14 cellular contexts compared by ENCODE assay signal in genomic region chr1:27138368-27138767, GRCh38. TPM values are rescaled to one million over a fixed set of nuclear protein-coding genes. Genes with fewer than 3 reads are reported as not detected.
A peak's percentile ranks its signal among the peaks of the same experiment; 100 is the strongest.
DNase-seq lines count a peak whose midpoint lies in the region; ATAC-seq and TF ChIP-seq lines count a peak whose summit lies in the region.
"Had no signal": no experiment of that assay in that cellular context is flagged by ENCODE, and none has a peak within 500 bp of the region (broad histone marks: within the 10 kb centered on the region; RNA-seq: fewer than 3 reads in every experiment).

No MANE protein-coding gene starts in this region.

- peaks cover 3% of the 10 kb centered on the region for H3K36me3 Mint-ChIP-seq in activated CD4-positive, alpha-beta T cell treated with anti-CD3 and anti-CD28 coated beads for 36 hours (ENCODE audit: low read depth)
- H3K36me3 Mint-ChIP-seq in activated naive CD8-positive, alpha-beta T cell treated with anti-CD3 and anti-CD28 coated beads, Interleukin-2, amount 10 ng/mL, durations not matched to agents 7 days and 5 days: peaks cover 11% of the 10 kb centered on the region
- H3K36me3 Mint-ChIP-seq in mesothelial cell of epicardium: no peaks in the 10 kb centered on the region
- peaks cover 21 to 24% of the 10 kb centered on the region in 2 donors for H3K36me3 Mint-ChIP-seq in stimulated activated naive B cell treated with anti-CD40 and anti-IgM and Interleukin-4, amounts not matched to agents 10 μg/mL and 1 μg/mL and 100 μg/mL, for 72 hours
- no peaks in the 10 kb centered on the region for H3K36me3 Mint-ChIP-seq in GM23338 (ENCODE audit: low read depth)
- H3K36me3 Mint-ChIP-seq: WTC11 had no signal

- peaks cover 41% of the 10 kb centered on the region for H3K79me2 ChIP-seq in GM23338 (replicated peaks; ENCODE audit: insufficient read depth)

- no peak for ATAC-seq in activated CD4-positive, alpha-beta T cell treated with anti-CD3 and anti-CD28 coated beads for 36 hours
- ATAC-seq in activated naive CD8-positive, alpha-beta T cell treated with anti-CD3 and anti-CD28 coated beads, Interleukin-2, amount 10 ng/mL, durations not matched to agents 7 days and 5 days (ENCODE audit: low read depth): no peak
- ATAC-seq in stimulated activated naive B cell treated with anti-CD40 and anti-IgM and Interleukin-4, amounts not matched to agents 10 μg/mL and 1 μg/mL and 100 μg/mL, for 72 hours (replicated peaks): no peak
- no peak for ATAC-seq in GM23338
- ATAC-seq: A549, WTC11 had no signal

- peaks cover 71% of the 10 kb centered on the region for H3K4me1 Mint-ChIP-seq in activated CD4-positive, alpha-beta T cell treated with anti-CD3 and anti-CD28 coated beads for 36 hours
- peaks cover 48% of the 10 kb centered on the region for H3K4me1 Mint-ChIP-seq in activated naive CD8-positive, alpha-beta T cell treated with anti-CD3 and anti-CD28 coated beads, Interleukin-2, amount 10 ng/mL, durations not matched to agents 7 days and 5 days
- H3K4me1 Mint-ChIP-seq in mesothelial cell of epicardium (peaks cover 51% of the 10 kb centered on the region), GM23338 (peaks cover 56% of the 10 kb centered on the region)
- peaks cover 61 to 78% of the 10 kb centered on the region in 2 donors for H3K4me1 Mint-ChIP-seq in stimulated activated naive B cell treated with anti-CD40 and anti-IgM and Interleukin-4, amounts not matched to agents 10 μg/mL and 1 μg/mL and 100 μg/mL, for 72 hours

- H2AFZ ChIP-seq in GM23338: no peak overlapping the region

- intact Hi-C loops in activated CD4-positive, alpha-beta T cell treated with anti-CD3 and anti-CD28 coated beads for 36 hours (cut with DNase I, micrococcal nuclease): no loop called here

- H3F3A ChIP-seq in GM23338 (replicated peaks; ENCODE audit: low read depth): no peaks in the 10 kb centered on the region; the same call in 1 of the 2 replicates

- CTCF ChIA-PET in activated CD4-positive, alpha-beta T cell treated with anti-CD3 and anti-CD28 coated beads for 36 hours (lab: Charles Lee): interaction anchor here (0.6 to 1.9 kb wide), 3 partner anchors 16 to 536 kb away, joined by 3 to 5 read pairs (median 3); partner anchors contain the start of gene SLC9A1

- no peak for DNase-seq in activated CD4-positive, alpha-beta T cell treated with anti-CD3 and anti-CD28 coated beads for 36 hours
- no peak for DNase-seq in activated CD4-positive, alpha-beta T cell treated with anti-CD3 and anti-CD28 coated beads for 48 hours
- DNase-seq in activated naive CD8-positive, alpha-beta T cell treated with anti-CD3 and anti-CD28 coated beads, Interleukin-2, amount 10 ng/mL, durations not matched to agents 7 days and 5 days: no peak
- DNase-seq in mesothelial cell of epicardium (ENCODE audit: low spot score in 2 of 2, unreplicated experiment in 2 of 2): no peak
- DNase-seq in stimulated activated naive B cell treated with anti-CD40 and anti-IgM and Interleukin-4, amounts not matched to agents 10 μg/mL and 1 μg/mL and 100 μg/mL, for 72 hours: no peak
- no peak for DNase-seq in COLO668 (lab: John Stamatoyannopoulos, UW; ENCODE audit: unreplicated experiment)
- no peak for DNase-seq in SJCRH30
- DNase-seq in GM23338 (ENCODE audit: low spot score): no peak
- DNase-seq: hypothalamus, mesendoderm, MG63, NCI-H510A had no signal

- TF ChIP-seq CTCF in mesothelial cell of epicardium (IDR thresholded peaks at IDR 0.05; ENCODE audit: unreplicated experiment): no peak
- no peak for TF ChIP-seq CTCF in GM23338 (conservative IDR thresholded peaks at IDR 0.05; ENCODE audit: low read depth in 2 of 2)

- H4K20me1 ChIP-seq in GM23338 (replicated peaks; ENCODE audit: insufficient read depth): peaks cover 2% of the 10 kb centered on the region; the same call in 1 of the 2 replicates

- H3K4me2 ChIP-seq in GM23338: no peak overlapping the region
- H3K4me2 ChIP-seq: A549 had no signal

- H3K27me3 ChIP-seq in SJCRH30: no peaks in the 10 kb centered on the region
- no peaks in the 10 kb centered on the region for H3K27me3 ChIP-seq in GM23338 (ENCODE audit: insufficient read depth)
- H3K27me3 ChIP-seq: MG63 had no signal

- H3K4me1 ChIP-seq in SJCRH30 (no peaks in the 10 kb centered on the region), GM23338 (ENCODE audit: insufficient read depth) (peaks cover 41% of the 10 kb centered on the region)

- H3K27ac Mint-ChIP-seq in activated CD4-positive, alpha-beta T cell treated with anti-CD3 and anti-CD28 coated beads for 36 hours: peak overlapping the region; percentile 96
- H3K27ac Mint-ChIP-seq in activated naive CD8-positive, alpha-beta T cell treated with anti-CD3 and anti-CD28 coated beads, Interleukin-2, amount 10 ng/mL, durations not matched to agents 7 days and 5 days: peak overlapping the region; percentile 100
- H3K27ac Mint-ChIP-seq in mesothelial cell of epicardium: peak overlapping the region; percentile 55
- H3K27ac Mint-ChIP-seq in stimulated activated naive B cell treated with anti-CD40 and anti-IgM and Interleukin-4, amounts not matched to agents 10 μg/mL and 1 μg/mL and 100 μg/mL, for 72 hours: peak overlapping the region; percentile 59
- H3K27ac Mint-ChIP-seq in GM23338: no peak overlapping the region; the same call in 1 of the 2 replicates

- H3K9me3 ChIP-seq in SJCRH30 (replicated peaks): no peaks in the 10 kb centered on the region
- H3K9me3 ChIP-seq: A549, MG63 had no signal

- H3K27ac ChIP-seq in SJCRH30: no peak overlapping the region
- no peak overlapping the region for H3K27ac ChIP-seq in GM23338 (ENCODE audit: low read depth)
- H3K27ac ChIP-seq: A549 had no signal

- no peak overlapping the region for H3K4me3 ChIP-seq in SJCRH30
- no peak overlapping the region for H3K4me3 ChIP-seq in GM23338
- H3K4me3 ChIP-seq: A549, MG63 had no signal

- H3K9me2 ChIP-seq in GM23338 (ENCODE audit: insufficient read depth): no peaks in the 10 kb centered on the region

- peak overlapping the region; percentile 16 for H3K4me3 Mint-ChIP-seq in activated CD4-positive, alpha-beta T cell treated with anti-CD3 and anti-CD28 coated beads for 36 hours
- H3K4me3 Mint-ChIP-seq in activated naive CD8-positive, alpha-beta T cell treated with anti-CD3 and anti-CD28 coated beads, Interleukin-2, amount 10 ng/mL, durations not matched to agents 7 days and 5 days: peak overlapping the region; percentile 92
- H3K4me3 Mint-ChIP-seq in mesothelial cell of epicardium: no peak overlapping the region
- peak overlapping the region in 1 of 2 donors; percentile 11 for H3K4me3 Mint-ChIP-seq in stimulated activated naive B cell treated with anti-CD40 and anti-IgM and Interleukin-4, amounts not matched to agents 10 μg/mL and 1 μg/mL and 100 μg/mL, for 72 hours
- no peak overlapping the region for H3K4me3 Mint-ChIP-seq in GM23338
- H3K4me3 Mint-ChIP-seq: WTC11 had no signal

- H3K36me3 ChIP-seq in SJCRH30 (no peaks in the 10 kb centered on the region; the same call in 1 of the 2 replicates), GM23338 (ENCODE audit: insufficient read depth) (0 out of 2 replicates have a peak, but pooled peaks cover 5% of the 10 kb centered on the region)
- H3K36me3 ChIP-seq: MG63 had no signal

- POLR2A ChIA-PET in activated CD4-positive, alpha-beta T cell treated with anti-CD3 and anti-CD28 coated beads for 36 hours (lab: Charles Lee): interaction anchor here (0.6 to 6.2 kb wide), 2 partner anchors 16 to 385 kb away, joined by 5 to 44 read pairs; partner anchors contain the start of gene SLC9A1
- POLR2A ChIA-PET in activated naive CD8-positive, alpha-beta T cell treated with anti-CD3 and anti-CD28 coated beads, Interleukin-2, amount 10 ng/mL, durations not matched to agents 7 days and 5 days (lab: Charles Lee): interaction anchor here (1.0 to 10.7 kb wide), 3 partner anchors 15 to 92 kb away, joined by 3 to 127 read pairs (median 35); partner anchors contain the start of gene SLC9A1

- no peaks in the 10 kb centered on the region for H3K27me3 Mint-ChIP-seq in activated CD4-positive, alpha-beta T cell treated with anti-CD3 and anti-CD28 coated beads for 36 hours
- no peaks in the 10 kb centered on the region for H3K27me3 Mint-ChIP-seq in activated naive CD8-positive, alpha-beta T cell treated with anti-CD3 and anti-CD28 coated beads, Interleukin-2, amount 10 ng/mL, durations not matched to agents 7 days and 5 days
- H3K27me3 Mint-ChIP-seq in mesothelial cell of epicardium (ENCODE audit: low read depth) (no peaks in the 10 kb centered on the region), GM23338 (ENCODE audit: insufficient read depth, low read depth, poor library complexity) (peaks cover 13% of the 10 kb centered on the region)
- no peaks in the 10 kb centered on the region for H3K27me3 Mint-ChIP-seq in stimulated activated naive B cell treated with anti-CD40 and anti-IgM and Interleukin-4, amounts not matched to agents 10 μg/mL and 1 μg/mL and 100 μg/mL, for 72 hours

- H3K9me3 Mint-ChIP-seq in activated CD4-positive, alpha-beta T cell treated with anti-CD3 and anti-CD28 coated beads for 36 hours (ENCODE audit: low read depth): no peaks in the 10 kb centered on the region
- H3K9me3 Mint-ChIP-seq in activated naive CD8-positive, alpha-beta T cell treated with anti-CD3 and anti-CD28 coated beads, Interleukin-2, amount 10 ng/mL, durations not matched to agents 7 days and 5 days: no peaks in the 10 kb centered on the region
- H3K9me3 Mint-ChIP-seq in mesothelial cell of epicardium: no peaks in the 10 kb centered on the region
- H3K9me3 Mint-ChIP-seq in stimulated activated naive B cell treated with anti-CD40 and anti-IgM and Interleukin-4, amounts not matched to agents 10 μg/mL and 1 μg/mL and 100 μg/mL, for 72 hours: no peaks in the 10 kb centered on the region
- H3K9me3 Mint-ChIP-seq in GM23338: no peaks in the 10 kb centered on the region; the same call in 2 of the 3 replicates
- H3K9me3 Mint-ChIP-seq: WTC11 had no signal

TF ChIP-seq in GM23338, 12 proteins besides CTCF, POLR2A, EP300 and RAD21 (continues in another document):
- TF ChIP-seq, protein P1, sequence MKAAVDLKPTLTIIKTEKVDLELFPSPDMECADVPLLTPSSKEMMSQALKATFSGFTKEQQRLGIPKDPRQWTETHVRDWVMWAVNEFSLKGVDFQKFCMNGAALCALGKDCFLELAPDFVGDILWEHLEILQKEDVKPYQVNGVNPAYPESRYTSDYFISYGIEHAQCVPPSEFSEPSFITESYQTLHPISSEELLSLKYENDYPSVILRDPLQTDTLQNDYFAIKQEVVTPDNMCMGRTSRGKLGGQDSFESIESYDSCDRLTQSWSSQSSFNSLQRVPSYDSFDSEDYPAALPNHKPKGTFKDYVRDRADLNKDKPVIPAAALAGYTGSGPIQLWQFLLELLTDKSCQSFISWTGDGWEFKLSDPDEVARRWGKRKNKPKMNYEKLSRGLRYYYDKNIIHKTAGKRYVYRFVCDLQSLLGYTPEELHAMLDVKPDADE (IDR thresholded peaks at IDR 0.05): no peak
- no peak for TF ChIP-seq EZH2 (IDR thresholded peaks at IDR 0.05; ENCODE audit: low read depth, unreplicated experiment)

RNA-seq across cellular contexts. Expression of gene SLC9A1, which starts 16.6 kb away (rescaled TPM):
- total RNA-seq in activated CD4-positive, alpha-beta T cell treated with anti-CD3 and anti-CD28 coated beads for 36 hours: 10 to 100 TPM; 15.6 to 20.4 TPM
- 10 to 100 TPM; 23.7 to 24.5 TPM for total RNA-seq in activated naive CD8-positive, alpha-beta T cell treated with anti-CD3 and anti-CD28 coated beads, Interleukin-2, amount 10 ng/mL, durations not matched to agents 7 days and 5 days
- 32.5 to 34.6 TPM (median 33.9 TPM) in 3 replicates for total RNA-seq in mesothelial cell of epicardium
- total RNA-seq in SJCRH30 (2014; rRNA removed; shearing (Covaris generic)): 7.4 and 8.4 TPM in 2 replicates
- total RNA-seq in GM23338 (2014; rRNA removed; shearing (Covaris generic)): 22.3 and 23.3 TPM in 2 replicates
- polyA plus RNA-seq in GM23338 (2016; fragmentation: Nextera tagmentation; extraction: Ambion mirVana): 10.4 and 10.5 TPM in 2 replicates

Comparison
In these comparisons a context has a peak if more than half of its experiments do, and no peak if none do; other contexts are left out.
1. H3K4me3 Mint-ChIP-seq: peak in activated CD4-positive, alpha-beta T cell treated with anti-CD3 and anti-CD28 coated beads for 36 hours (single experiment) and activated naive CD8-positive, alpha-beta T cell treated with anti-CD3 and anti-CD28 coated beads, Interleukin-2, amount 10 ng/mL, durations not matched to agents 7 days and 5 days (single experiment); none in mesothelial cell of epicardium (single experiment) and GM23338 (single experiment).